ENCODE assay signal across 18 cellular contexts in the genomic region with DNA sequence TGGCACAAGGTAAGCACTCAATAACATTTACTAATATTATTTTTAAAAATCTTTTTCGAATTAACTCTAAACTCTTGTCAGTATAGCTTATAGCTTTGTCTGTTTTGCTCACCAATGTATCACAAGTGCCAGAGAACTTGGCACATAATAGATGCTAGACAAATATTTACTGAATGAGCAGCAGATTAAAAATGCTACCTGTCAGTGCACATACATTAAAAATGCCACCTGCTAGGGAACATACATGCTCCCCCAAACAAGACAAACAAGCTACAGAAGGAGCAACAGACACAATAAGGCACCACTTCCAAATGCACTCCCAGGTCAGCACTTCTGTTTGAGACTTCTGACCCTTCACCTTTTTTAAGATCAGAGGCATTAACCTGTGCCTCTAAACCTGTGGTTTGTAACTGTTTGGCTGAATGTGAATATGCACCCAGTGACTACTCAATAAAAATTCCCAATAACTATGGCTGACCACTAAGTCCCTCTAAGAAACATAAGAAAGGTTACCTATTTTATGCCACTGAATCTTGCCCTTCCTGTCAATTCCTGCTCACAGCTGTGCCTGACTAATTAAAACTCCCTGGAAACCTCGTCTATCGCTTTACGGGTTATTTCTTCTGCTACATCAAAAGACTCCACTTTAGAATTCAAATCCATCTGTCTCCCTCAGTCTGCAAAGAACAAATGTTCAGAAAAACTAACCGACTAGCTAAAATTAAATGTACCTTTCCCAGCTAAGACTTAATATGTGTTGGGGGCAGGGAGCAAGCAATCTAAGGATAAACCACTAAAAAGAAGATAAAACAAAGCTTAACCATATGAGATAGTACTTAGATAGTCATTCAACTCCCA. TPM values are rescaled to one million over a fixed set of nuclear protein-coding genes. Genes with fewer than 3 reads are reported as not detected.
DNase-seq lines count a peak whose midpoint lies in the region; ATAC-seq, FAIRE-seq and TF ChIP-seq lines count a peak whose summit lies in the region.
"Had no signal": no experiment of that assay in that cellular context is flagged by ENCODE, and none has a peak within 500 bp of the region (broad histone marks: within the 10 kb centered on the region; RNA-seq: fewer than 3 reads in every experiment).

No MANE protein-coding gene starts in this region.

- peaks cover 46% of the 10 kb centered on the region for H3K4me1 Mint-ChIP-seq in brain
- H3K4me1 Mint-ChIP-seq in neural progenitor cell = peaks cover 14% of the 10 kb centered on the region

- FAIRE-seq in GM18507 (lab: Jason Lieb, UNC) = peak; percentile 15
- FAIRE-seq: K562 had no signal

- H3K4me3 ChIP-seq in neural progenitor cell = no peak overlapping the region
- H3K4me3 ChIP-seq: K562 had no signal

- H3K36me3 Mint-ChIP-seq in brain = peaks cover 25% of the 10 kb centered on the region
- H3K36me3 Mint-ChIP-seq in neural progenitor cell = peaks cover 10% of the 10 kb centered on the region

- H3K9me3 Mint-ChIP-seq in brain = peaks cover 0 to 6% (median 0%) of the 10 kb centered on the region in 5 experiments
- no peaks in the 10 kb centered on the region for H3K9me3 Mint-ChIP-seq in neural progenitor cell
- H3K9me3 Mint-ChIP-seq: naive thymus-derived CD4-positive, alpha-beta T cell had no signal

- peak overlapping the region; percentile 47 for H3K27ac ChIP-seq in neural progenitor cell

- TF ChIP-seq CTCF in brain (conservative IDR thresholded peaks at IDR 0.05) (no peak), neural progenitor cell (IDR thresholded peaks at IDR 0.05) (no peak), omental fat pad (IDR thresholded peaks at IDR 0.05) (no peak)

- no peaks in the 10 kb centered on the region for H3K9me3 ChIP-seq in neural progenitor cell (ENCODE audit: low read depth)

- no peak for ATAC-seq in stimulated activated naive CD8-positive, alpha-beta T cell treated with anti-CD3 and anti-CD28 coated beads, Interleukin-15, Interleukin-2, amounts not matched to agents 100 U/mL and 50 U/mL, for 24 hours
- no peak for ATAC-seq in omental fat pad (ENCODE audit: low FRiP score)
- ATAC-seq: left ventricle myocardium superior; naive thymus-derived CD4-positive, alpha-beta T cell had no signal

- no peak overlapping the region for H3K4me2 ChIP-seq in neural progenitor cell

- peaks cover 74% of the 10 kb centered on the region for H3K79me2 ChIP-seq in neural progenitor cell (ENCODE audit: low read depth)

- no peak overlapping the region for H2AFZ ChIP-seq in neural progenitor cell (replicated peaks)

- no peak for DNase-seq in GM18507 (ENCODE audit: extremely low spot score, insufficient read length, low read depth)
- DNase-seq in NCI-H2171 (lab: John Stamatoyannopoulos, UW) = peak; percentile 6
- no peak for DNase-seq in neural progenitor cell (ENCODE audit: low spot score)
- DNase-seq in stimulated activated naive CD8-positive, alpha-beta T cell treated with anti-CD3 and anti-CD28 coated beads, Interleukin-15, Interleukin-2, amounts not matched to agents 100 U/mL and 50 U/mL, for 24 hours = no peak
- no peak for DNase-seq in activated gamma-delta T cell (lab: John Stamatoyannopoulos, UW)
- DNase-seq in omental fat pad (ENCODE audit: low spot score) = no peak
- DNase-seq: activated CD4-positive, alpha-beta T cell treated with anti-CD3 and anti-CD28 coated beads for 4 hours; activated CD8-positive, alpha-beta memory T cell treated with anti-CD3 and anti-CD28 coated beads, Interleukin-2, amount 50 U/mL, for 48 hours; DMS79 treated with DMSO at 0.1 percent for 48 hours; effector memory CD4-positive, alpha-beta T cell; left ventricle myocardium superior; naive thymus-derived CD4-positive, alpha-beta T cell; NCI-H1436; T-helper 9 cell had no signal

- no peaks in the 10 kb centered on the region for H3K27me3 ChIP-seq in neural progenitor cell

- peaks cover 7% of the 10 kb centered on the region for H3K4me1 ChIP-seq in neural progenitor cell

- H3K9ac ChIP-seq in neural progenitor cell = no peak overlapping the region

- no peaks in the 10 kb centered on the region for H3K27me3 Mint-ChIP-seq in brain
- no peaks in the 10 kb centered on the region for H3K27me3 Mint-ChIP-seq in neural progenitor cell (ENCODE audit: insufficient read depth, low read depth)
- H3K27me3 Mint-ChIP-seq: activated naive CD8-positive, alpha-beta T cell; B cell; naive thymus-derived CD4-positive, alpha-beta T cell had no signal

- no peaks in the 10 kb centered on the region for H3K36me3 ChIP-seq in neural progenitor cell

- H4K20me1 ChIP-seq in neural progenitor cell (ENCODE audit: low read depth) = peaks cover 27% of the 10 kb centered on the region

- H3F3A ChIP-seq in neural progenitor cell (ENCODE audit: low read depth) = no peaks in the 10 kb centered on the region

- H3K27ac Mint-ChIP-seq in brain (peak overlapping the region in 4 of 5 experiments; percentile 17 to 83 (median 64)), neural progenitor cell (peak overlapping the region; percentile 25)
- H3K27ac Mint-ChIP-seq: activated naive CD8-positive, alpha-beta T cell; B cell had no signal

- H3K4me3 Mint-ChIP-seq in brain (peak overlapping the region in 2 of 5 experiments; percentile 39 to 57), neural progenitor cell (no peak overlapping the region)
- H3K4me3 Mint-ChIP-seq: activated naive CD8-positive, alpha-beta T cell; B cell; naive thymus-derived CD4-positive, alpha-beta T cell had no signal

RNA-seq across cellular contexts. Expression of a gene that starts 41.0 kb away (rescaled TPM):
- 43.0 TPM for polyA plus RNA-seq in brain (ENCODE audit: insufficient read depth, low read depth, low replicate concordance)
- total RNA-seq in neural progenitor cell (ENCODE audit: low replicate concordance) (11.0 and 16.8 TPM in 2 replicates), omental fat pad (10 to 100 TPM; 26.6 to 47.1 (median 33.2) TPM)
